In genomic region chr11:26651916-26652315, GRCh38 we compare ENCODE assay signal across 15 cellular contexts.
"Had no signal": no experiment of that assay in that cellular context is flagged by ENCODE, and none has a peak within 500 bp of the region (broad histone marks: within the 10 kb centered on the region; RNA-seq: fewer than 3 reads in every experiment).

No MANE protein-coding gene starts in this region.

- ATAC-seq: activated CD8-positive, alpha-beta memory T cell treated with anti-CD3 and anti-CD28 coated beads, Interleukin-2, amount 10 ng/mL, durations not matched to agents 7 days and 5 days; activated naive CD4-positive, alpha-beta T cell treated with anti-CD3 and anti-CD28 coated beads, Interleukin-2, amount 50 U/mL, for 72 hours; psoas muscle; stimulated activated naive B cell treated with anti-CD40 and anti-IgM and Interleukin-4, amounts not matched to agents 10 μg/mL and 1 μg/mL and 100 μg/mL, for 72 hours had no signal

- H3K4me3 ChIP-seq: psoas muscle, sigmoid colon had no signal

- DNase-seq: activated CD4-positive, alpha-beta T cell treated with anti-CD3 and anti-CD28 coated beads, Interleukin-2, amount 50 U/mL, for 4 hours; activated CD8-positive, alpha-beta memory T cell treated with anti-CD3 and anti-CD28 coated beads, Interleukin-2, amount 10 ng/mL, durations not matched to agents 7 days and 5 days; activated effector memory CD4-positive, alpha-beta T cell treated with anti-CD3 and anti-CD28 coated beads, Interleukin-2, amount 50 U/mL, for 16 hours; activated T-cell treated with anti-CD3 and anti-CD28 coated beads, Interleukin-2, amount 50 U/mL, for 24 hours; amniotic stem cell; dermis blood vessel endothelial cell; endodermal cell; hippocampal formation; psoas muscle; sigmoid colon; stimulated activated CD4-positive, alpha-beta T cell treated with anti-CD3 and anti-CD28 coated beads, Interleukin-2, amount 100 ng/mL, for 24 hours; stimulated activated naive B cell treated with anti-CD40 and anti-IgM and Interleukin-4, amounts not matched to agents 10 μg/mL and 1 μg/mL and 100 μg/mL, for 72 hours; substantia nigra; trophoblast cell had no signal
